In genomic region chr13:110615322-110616102, GRCh38 we compare ENCODE assay signal across 8 cellular contexts. TPM values are rescaled to one million over a fixed set of nuclear protein-coding genes. Genes with fewer than 3 reads are reported as not detected.
DNase-seq lines count a peak whose midpoint lies in the region; ATAC-seq, FAIRE-seq and TF ChIP-seq lines count a peak whose summit lies in the region.

NAXD (plus strand) TSS chr13:110615545; CDS start chr13:110615602, 57 bp downstream.

- peaks cover 4% of the 10 kb centered on the region for H4K20me1 ChIP-seq in keratinocyte (ENCODE audit: control insufficient read depth, extremely low read depth, insufficient read depth, low read length)

- no peaks in the 10 kb centered on the region for H3K9me3 ChIP-seq in keratinocyte (ENCODE audit: control insufficient read depth, low read depth, low read length)

- TF ChIP-seq CTCF in keratinocyte (optimal IDR thresholded peaks at IDR 0.05 in 1 of 3, IDR thresholded peaks at IDR 0.05 in 1 of 3, conservative IDR thresholded peaks at IDR 0.05 in 1 of 3; ENCODE audit: extremely low read depth in 1 of 3, insufficient read depth in 2 of 3, low read length in 3 of 3) = no peak

- peak; percentile 64 for ATAC-seq in HG03196 (IDR thresholded peaks at IDR 0.05; ENCODE audit: unreplicated experiment)

- peak within 1 kb of the TSS; percentile 76 for H3K27ac ChIP-seq in keratinocyte (ENCODE audit: control insufficient read depth, insufficient read depth, low read length)

- no peaks in the 10 kb centered on the region for H3K36me3 ChIP-seq in keratinocyte (ENCODE audit: control insufficient read depth in 2 of 2, extremely low read depth in 1 of 2, insufficient read depth in 2 of 2, low read length in 2 of 2)

- no peaks in the 10 kb centered on the region for H3K9me1 ChIP-seq in keratinocyte (ENCODE audit: control insufficient read depth, extremely low read depth, insufficient read depth, low read length)

- in situ Hi-C loops in GM18951 (cut with MboI; ENCODE audit: low sequenced_read_pairs, unreplicated experiment) = no loop called here

- TF ChIP-seq POLR2A in GM18951 (IDR thresholded peaks at IDR 0.05; ENCODE audit: extremely low read depth, insufficient read depth, insufficient read length) = peak; percentile 77

- H3K4me3 ChIP-seq in keratinocyte (ENCODE audit: control insufficient read depth in 2 of 3, extremely low read depth in 1 of 3, insufficient read depth in 2 of 3, low read depth in 1 of 3, low read length in 3 of 3) = peak within 1 kb of the TSS; percentile 73 to 84 (median 73)

- peak within 1 kb of the TSS; percentile 84 for H3K4me2 ChIP-seq in keratinocyte (ENCODE audit: control insufficient read depth, extremely low read depth, insufficient read depth, low read depth, low read length)

- peak within 1 kb of the TSS; percentile 87 for H3K9ac ChIP-seq in keratinocyte (ENCODE audit: control insufficient read depth, extremely low read depth, insufficient read depth, low read length)

- DNase-seq in AG08396 (ENCODE audit: low spot score) (peak; percentile 99), NCI-H345 (lab: John Stamatoyannopoulos, UW) (peak; percentile 91), cerebellum (ENCODE audit: low spot score) (peak; percentile 99), keratinocyte (ENCODE audit: low read depth, low spot score) (no peak)
- peak; percentile 54 for DNase-seq in activated CD4-positive, alpha-beta T cell treated with anti-CD3 and anti-CD28 coated beads for 1 hour
- DNase-seq in stimulated activated CD4-positive, alpha-beta T cell treated with anti-CD3 and anti-CD28 coated beads, Interleukin-15, amount 100 ng/mL, for 1 hour (ENCODE audit: low read depth in 1 of 2, low spot score in 1 of 2) = peak; percentile 51 to 73

- peaks cover 47% of the 10 kb centered on the region for H3K79me2 ChIP-seq in keratinocyte (ENCODE audit: control insufficient read depth, insufficient read depth, low read length)

- dilution Hi-C loops in keratinocyte (cut with MboI; ENCODE audit: extremely low pct_ligation_motif_present, low sequenced_read_pairs) = no loop called here

- no peaks in the 10 kb centered on the region for H3K27me3 ChIP-seq in keratinocyte (ENCODE audit: control insufficient read depth, extremely low read depth, insufficient read depth, low read length)

- peak; percentile 90 for FAIRE-seq in keratinocyte (lab: Jason Lieb, UNC)

- H3K4me1 ChIP-seq in keratinocyte (ENCODE audit: control insufficient read depth, extremely low read depth, insufficient read depth, low read length) = peaks cover 33% of the 10 kb centered on the region

- H2AFZ ChIP-seq in keratinocyte (ENCODE audit: control insufficient read depth, low read length) = peak within 1 kb of the TSS; percentile 90

RNA-seq across cellular contexts. Expression of gene NAXD, which starts in this region (rescaled TPM):
- 22.9 TPM for total RNA-seq in cerebellum
- 17.6 to 18.7 TPM (median 18.0 TPM) in 3 replicates for polyA plus RNA-seq in keratinocyte
- 8.4 TPM for polyA plus RNA-seq in keratinocyte (2011; ENCODE audit: low read depth)
- polyA plus RNA-seq in keratinocyte (2011; cell fraction: cytosol; rRNA removed) = 12.2 and 13.7 TPM in 2 replicates
- polyA plus RNA-seq in keratinocyte (2011; cell fraction: nucleus; rRNA removed) = 41.3 and 44.7 TPM in 2 replicates
- polyA plus RNA-seq in keratinocyte (2012; ENCODE audit: low replicate concordance) = 15.6 and 23.1 TPM in 2 replicates
- 10.6 to 13.8 TPM (median 13.6 TPM) in 3 replicates for polyA minus RNA-seq in keratinocyte
- polyA minus RNA-seq in keratinocyte (2011; cell fraction: cytosol; rRNA and poly(A)+ RNA removed) = 8.6 TPM
- polyA minus RNA-seq in keratinocyte (2011; cell fraction: nucleus; rRNA and poly(A)+ RNA removed) = 8.1 and 11.6 TPM in 2 replicates
